In the genomic region with DNA sequence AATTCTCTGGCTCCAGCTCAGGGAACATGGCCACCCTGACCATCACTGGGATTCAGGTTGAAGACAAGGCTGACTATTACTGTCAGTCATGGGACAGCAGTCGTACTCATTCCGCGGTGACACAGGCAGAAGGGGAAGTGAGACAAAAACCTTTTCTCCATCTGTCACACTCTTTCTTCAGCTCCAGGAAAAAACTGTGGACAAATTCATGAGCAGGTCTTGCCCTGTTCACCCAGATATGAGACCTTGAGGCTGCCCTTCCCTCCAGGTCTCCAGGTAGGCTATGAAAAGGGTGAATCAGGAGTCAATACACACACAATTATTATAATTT, we compare ENCODE assay signal across 1 cellular context.
TF ChIP-seq lines count a peak whose summit lies in the region.

No MANE protein-coding gene starts in this region.

TF ChIP-seq in GM12878, 131 proteins besides CTCF, POLR2A, EP300 and RAD21 (continues in another document):
- TF ChIP-seq RUNX3 (IDR thresholded peaks at IDR 0.05; ENCODE audit: low read length) (0 out of 2 replicates have a peak, but pooled peaks have one; percentile 6), STAT3 (IDR thresholded peaks at IDR 0.05; ENCODE audit: low read depth, low read length) (no peak), ETV6 (conservative IDR thresholded peaks at IDR 0.05 in 1 of 2, IDR thresholded peaks at IDR 0.05 in 1 of 2; ENCODE audit: borderline replicate concordance in 1 of 2, low read depth in 1 of 2) (no peak), NFXL1 (IDR thresholded peaks at IDR 0.05; ENCODE audit: borderline replicate concordance) (no peak), IKZF2 (IDR thresholded peaks at IDR 0.05) (peak; percentile 89 to 90), NBN (IDR thresholded peaks at IDR 0.05) (no peak), ZNF592 (IDR thresholded peaks at IDR 0.05) (no peak), CHD2 (IDR thresholded peaks at IDR 0.05; ENCODE audit: borderline replicate concordance, low read depth, low read length) (no peak), SMAD1 (IDR thresholded peaks at IDR 0.05; ENCODE audit: low read depth, partially characterized antibody) (no peak), ATF7 (IDR thresholded peaks at IDR 0.05; ENCODE audit: low read depth) (no peak), ZNF217 (IDR thresholded peaks at IDR 0.05) (no peak), IRF4 (IDR thresholded peaks at IDR 0.05; ENCODE audit: low read depth, low read length) (peak; percentile 40; the same call in 1 of the 2 replicates), CREM (IDR thresholded peaks at IDR 0.05; ENCODE audit: low read depth) (no peak), EED (IDR thresholded peaks at IDR 0.05; ENCODE audit: low read depth) (peak; percentile 77), RB1 (IDR thresholded peaks at IDR 0.05; ENCODE audit: borderline replicate concordance) (no peak), MYC (IDR thresholded peaks at IDR 0.05; ENCODE audit: insufficient read depth, insufficient read length, insufficient replicate concordance, low read length, severe bottlenecking) (no peak), CBX5 (IDR thresholded peaks at IDR 0.05; ENCODE audit: low read depth) (no peak), ESRRA (IDR thresholded peaks at IDR 0.05; ENCODE audit: low read length) (no peak), MEF2A (IDR thresholded peaks at IDR 0.05; ENCODE audit: insufficient read depth, low read depth, low read length) (no peak), PML (IDR thresholded peaks at IDR 0.05; ENCODE audit: low read length) (no peak), SPI1 (IDR thresholded peaks at IDR 0.05; ENCODE audit: borderline replicate concordance, insufficient read depth, low read depth, low read length) (peak; percentile 94), ASH2L (IDR thresholded peaks at IDR 0.05; ENCODE audit: borderline replicate concordance, low read depth) (no peak), STAT1 (conservative IDR thresholded peaks at IDR 0.05) (no peak), JUND (IDR thresholded peaks at IDR 0.05; ENCODE audit: low read depth, low read length) (no peak), IKZF1 (conservative IDR thresholded peaks at IDR 0.05) (peak; percentile 80), MEF2B (IDR thresholded peaks at IDR 0.05; ENCODE audit: partially characterized antibody, poor library complexity, severe bottlenecking) (no peak), DPF2 (IDR thresholded peaks at IDR 0.05) (peak; percentile 45; the same call in 1 of the 2 replicates), JUNB (IDR thresholded peaks at IDR 0.05) (no peak), ZNF622 (IDR thresholded peaks at IDR 0.05) (no peak), ZBTB11 (CRISPR knock-in tag; IDR thresholded peaks at IDR 0.05) (no peak)
- TF ChIP-seq, protein P1, sequence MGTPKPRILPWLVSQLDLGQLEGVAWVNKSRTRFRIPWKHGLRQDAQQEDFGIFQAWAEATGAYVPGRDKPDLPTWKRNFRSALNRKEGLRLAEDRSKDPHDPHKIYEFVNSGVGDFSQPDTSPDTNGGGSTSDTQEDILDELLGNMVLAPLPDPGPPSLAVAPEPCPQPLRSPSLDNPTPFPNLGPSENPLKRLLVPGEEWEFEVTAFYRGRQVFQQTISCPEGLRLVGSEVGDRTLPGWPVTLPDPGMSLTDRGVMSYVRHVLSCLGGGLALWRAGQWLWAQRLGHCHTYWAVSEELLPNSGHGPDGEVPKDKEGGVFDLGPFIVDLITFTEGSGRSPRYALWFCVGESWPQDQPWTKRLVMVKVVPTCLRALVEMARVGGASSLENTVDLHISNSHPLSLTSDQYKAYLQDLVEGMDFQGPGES (IDR thresholded peaks at IDR 0.05) = no peak
- TF ChIP-seq, protein P2, sequence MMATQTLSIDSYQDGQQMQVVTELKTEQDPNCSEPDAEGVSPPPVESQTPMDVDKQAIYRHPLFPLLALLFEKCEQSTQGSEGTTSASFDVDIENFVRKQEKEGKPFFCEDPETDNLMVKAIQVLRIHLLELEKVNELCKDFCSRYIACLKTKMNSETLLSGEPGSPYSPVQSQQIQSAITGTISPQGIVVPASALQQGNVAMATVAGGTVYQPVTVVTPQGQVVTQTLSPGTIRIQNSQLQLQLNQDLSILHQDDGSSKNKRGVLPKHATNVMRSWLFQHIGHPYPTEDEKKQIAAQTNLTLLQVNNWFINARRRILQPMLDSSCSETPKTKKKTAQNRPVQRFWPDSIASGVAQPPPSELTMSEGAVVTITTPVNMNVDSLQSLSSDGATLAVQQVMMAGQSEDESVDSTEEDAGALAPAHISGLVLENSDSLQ (IDR thresholded peaks at IDR 0.05) = peak; percentile 82
- TF ChIP-seq, protein P3, sequence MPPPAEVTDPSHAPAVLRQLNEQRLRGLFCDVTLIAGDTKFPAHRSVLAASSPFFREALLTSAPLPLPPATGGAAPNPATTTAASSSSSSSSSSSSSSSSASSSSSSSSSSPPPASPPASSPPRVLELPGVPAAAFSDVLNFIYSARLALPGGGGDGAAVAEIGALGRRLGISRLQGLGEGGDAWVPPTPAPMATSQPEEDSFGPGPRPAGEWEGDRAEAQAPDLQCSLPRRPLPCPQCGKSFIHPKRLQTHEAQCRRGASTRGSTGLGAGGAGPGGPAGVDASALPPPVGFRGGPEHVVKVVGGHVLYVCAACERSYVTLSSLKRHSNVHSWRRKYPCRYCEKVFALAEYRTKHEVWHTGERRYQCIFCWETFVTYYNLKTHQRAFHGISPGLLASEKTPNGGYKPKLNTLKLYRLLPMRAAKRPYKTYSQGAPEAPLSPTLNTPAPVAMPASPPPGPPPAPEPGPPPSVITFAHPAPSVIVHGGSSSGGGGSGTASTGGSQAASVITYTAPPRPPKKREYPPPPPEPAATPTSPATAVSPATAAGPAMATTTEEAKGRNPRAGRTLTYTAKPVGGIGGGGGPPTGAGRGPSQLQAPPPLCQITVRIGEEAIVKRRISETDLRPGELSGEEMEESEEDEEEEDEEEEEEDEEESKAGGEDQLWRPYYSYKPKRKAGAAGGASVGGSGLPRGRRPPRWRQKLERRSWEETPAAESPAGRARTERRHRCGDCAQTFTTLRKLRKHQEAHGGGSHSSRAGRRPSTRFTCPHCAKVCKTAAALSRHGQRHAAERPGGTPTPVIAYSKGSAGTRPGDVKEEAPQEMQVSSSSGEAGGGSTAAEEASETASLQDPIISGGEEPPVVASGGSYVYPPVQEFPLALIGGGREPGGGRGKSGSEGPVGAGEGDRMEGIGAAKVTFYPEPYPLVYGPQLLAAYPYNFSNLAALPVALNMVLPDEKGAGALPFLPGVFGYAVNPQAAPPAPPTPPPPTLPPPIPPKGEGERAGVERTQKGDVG (CRISPR knock-in tag; IDR thresholded peaks at IDR 0.05) = no peak
- TF ChIP-seq, protein P4, sequence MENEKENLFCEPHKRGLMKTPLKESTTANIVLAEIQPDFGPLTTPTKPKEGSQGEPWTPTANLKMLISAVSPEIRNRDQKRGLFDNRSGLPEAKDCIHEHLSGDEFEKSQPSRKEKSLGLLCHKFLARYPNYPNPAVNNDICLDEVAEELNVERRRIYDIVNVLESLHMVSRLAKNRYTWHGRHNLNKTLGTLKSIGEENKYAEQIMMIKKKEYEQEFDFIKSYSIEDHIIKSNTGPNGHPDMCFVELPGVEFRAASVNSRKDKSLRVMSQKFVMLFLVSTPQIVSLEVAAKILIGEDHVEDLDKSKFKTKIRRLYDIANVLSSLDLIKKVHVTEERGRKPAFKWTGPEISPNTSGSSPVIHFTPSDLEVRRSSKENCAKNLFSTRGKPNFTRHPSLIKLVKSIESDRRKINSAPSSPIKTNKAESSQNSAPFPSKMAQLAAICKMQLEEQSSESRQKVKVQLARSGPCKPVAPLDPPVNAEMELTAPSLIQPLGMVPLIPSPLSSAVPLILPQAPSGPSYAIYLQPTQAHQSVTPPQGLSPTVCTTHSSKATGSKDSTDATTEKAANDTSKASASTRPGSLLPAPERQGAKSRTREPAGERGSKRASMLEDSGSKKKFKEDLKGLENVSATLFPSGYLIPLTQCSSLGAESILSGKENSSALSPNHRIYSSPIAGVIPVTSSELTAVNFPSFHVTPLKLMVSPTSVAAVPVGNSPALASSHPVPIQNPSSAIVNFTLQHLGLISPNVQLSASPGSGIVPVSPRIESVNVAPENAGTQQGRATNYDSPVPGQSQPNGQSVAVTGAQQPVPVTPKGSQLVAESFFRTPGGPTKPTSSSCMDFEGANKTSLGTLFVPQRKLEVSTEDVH (IDR thresholded peaks at IDR 0.05; ENCODE audit: low read depth, partially characterized antibody) = no peak
- TF ChIP-seq, protein P5, sequence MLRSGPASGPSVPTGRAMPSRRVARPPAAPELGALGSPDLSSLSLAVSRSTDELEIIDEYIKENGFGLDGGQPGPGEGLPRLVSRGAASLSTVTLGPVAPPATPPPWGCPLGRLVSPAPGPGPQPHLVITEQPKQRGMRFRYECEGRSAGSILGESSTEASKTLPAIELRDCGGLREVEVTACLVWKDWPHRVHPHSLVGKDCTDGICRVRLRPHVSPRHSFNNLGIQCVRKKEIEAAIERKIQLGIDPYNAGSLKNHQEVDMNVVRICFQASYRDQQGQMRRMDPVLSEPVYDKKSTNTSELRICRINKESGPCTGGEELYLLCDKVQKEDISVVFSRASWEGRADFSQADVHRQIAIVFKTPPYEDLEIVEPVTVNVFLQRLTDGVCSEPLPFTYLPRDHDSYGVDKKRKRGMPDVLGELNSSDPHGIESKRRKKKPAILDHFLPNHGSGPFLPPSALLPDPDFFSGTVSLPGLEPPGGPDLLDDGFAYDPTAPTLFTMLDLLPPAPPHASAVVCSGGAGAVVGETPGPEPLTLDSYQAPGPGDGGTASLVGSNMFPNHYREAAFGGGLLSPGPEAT (IDR thresholded peaks at IDR 0.05; ENCODE audit: low read depth) = peak; percentile 62; the same call in 1 of the 2 replicates
- TF ChIP-seq, protein P6, sequence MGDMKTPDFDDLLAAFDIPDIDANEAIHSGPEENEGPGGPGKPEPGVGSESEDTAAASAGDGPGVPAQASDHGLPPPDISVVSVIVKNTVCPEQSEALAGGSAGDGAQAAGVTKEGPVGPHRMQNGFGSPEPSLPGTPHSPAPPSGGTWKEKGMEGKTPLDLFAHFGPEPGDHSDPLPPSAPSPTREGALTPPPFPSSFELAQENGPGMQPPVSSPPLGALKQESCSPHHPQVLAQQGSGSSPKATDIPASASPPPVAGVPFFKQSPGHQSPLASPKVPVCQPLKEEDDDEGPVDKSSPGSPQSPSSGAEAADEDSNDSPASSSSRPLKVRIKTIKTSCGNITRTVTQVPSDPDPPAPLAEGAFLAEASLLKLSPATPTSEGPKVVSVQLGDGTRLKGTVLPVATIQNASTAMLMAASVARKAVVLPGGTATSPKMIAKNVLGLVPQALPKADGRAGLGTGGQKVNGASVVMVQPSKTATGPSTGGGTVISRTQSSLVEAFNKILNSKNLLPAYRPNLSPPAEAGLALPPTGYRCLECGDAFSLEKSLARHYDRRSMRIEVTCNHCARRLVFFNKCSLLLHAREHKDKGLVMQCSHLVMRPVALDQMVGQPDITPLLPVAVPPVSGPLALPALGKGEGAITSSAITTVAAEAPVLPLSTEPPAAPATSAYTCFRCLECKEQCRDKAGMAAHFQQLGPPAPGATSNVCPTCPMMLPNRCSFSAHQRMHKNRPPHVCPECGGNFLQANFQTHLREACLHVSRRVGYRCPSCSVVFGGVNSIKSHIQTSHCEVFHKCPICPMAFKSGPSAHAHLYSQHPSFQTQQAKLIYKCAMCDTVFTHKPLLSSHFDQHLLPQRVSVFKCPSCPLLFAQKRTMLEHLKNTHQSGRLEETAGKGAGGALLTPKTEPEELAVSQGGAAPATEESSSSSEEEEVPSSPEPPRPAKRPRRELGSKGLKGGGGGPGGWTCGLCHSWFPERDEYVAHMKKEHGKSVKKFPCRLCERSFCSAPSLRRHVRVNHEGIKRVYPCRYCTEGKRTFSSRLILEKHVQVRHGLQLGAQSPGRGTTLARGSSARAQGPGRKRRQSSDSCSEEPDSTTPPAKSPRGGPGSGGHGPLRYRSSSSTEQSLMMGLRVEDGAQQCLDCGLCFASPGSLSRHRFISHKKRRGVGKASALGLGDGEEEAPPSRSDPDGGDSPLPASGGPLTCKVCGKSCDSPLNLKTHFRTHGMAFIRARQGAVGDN (IDR thresholded peaks at IDR 0.05) = peak; percentile 24; the same call in 1 of the 2 replicates
